ENCODE assay signal across 7 cellular contexts in the genomic region with DNA sequence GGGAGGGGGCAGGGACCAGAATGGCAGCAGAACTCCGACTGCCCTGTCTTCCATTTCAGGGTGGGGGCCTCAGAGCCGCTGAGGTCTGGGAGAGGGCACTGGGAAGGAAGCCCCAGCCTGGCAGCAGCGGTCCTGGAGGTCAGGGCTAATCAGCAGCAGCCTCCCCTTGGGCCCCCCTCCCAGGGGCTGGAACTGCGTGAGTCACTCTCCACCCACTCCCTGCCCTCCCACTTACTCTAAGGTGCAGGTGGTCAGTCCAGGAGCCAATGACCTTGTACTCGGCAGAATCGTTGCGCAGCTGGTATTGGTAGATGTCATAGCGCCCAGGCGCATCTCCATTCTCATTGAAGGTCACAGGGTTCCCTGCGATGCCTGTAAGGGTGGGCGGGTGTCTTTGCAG.
"Had no signal": no experiment of that assay in that cellular context is flagged by ENCODE, and none has a peak within 500 bp of the region (broad histone marks: within the 10 kb centered on the region; RNA-seq: fewer than 3 reads in every experiment).

No MANE protein-coding gene starts in this region.

- FAIRE-seq: HTR-8/SVneo had no signal

- H3K27ac ChIP-seq: HL-60, KMS-11 had no signal

- H3K4me2 ChIP-seq: KMS-11 had no signal

- H3K9ac ChIP-seq: KMS-11 had no signal

- DNase-seq: IMR-90, Karpas-422, KBM-7, KG1 had no signal
